ENCODE assay signal across 10 cellular contexts in the genomic region with DNA sequence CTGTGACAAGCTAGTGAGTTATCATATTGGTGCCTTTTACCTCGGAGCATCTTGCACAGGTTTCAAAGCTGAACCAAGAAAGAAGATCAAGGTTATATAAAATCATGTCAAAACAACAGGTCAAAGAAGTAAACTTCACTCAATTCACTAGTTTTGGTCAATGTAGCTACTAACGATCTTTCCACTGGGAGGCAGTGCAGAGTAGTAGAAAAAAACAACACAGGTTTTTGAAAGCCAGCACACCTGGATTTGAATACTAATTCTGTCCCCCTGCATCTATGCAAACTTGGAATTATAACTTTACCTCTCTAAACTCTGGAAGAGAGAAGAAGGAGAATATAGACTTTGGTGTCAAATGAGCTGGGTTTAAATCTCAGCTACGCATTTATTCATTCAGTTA.
DNase-seq lines count a peak whose midpoint lies in the region; ATAC-seq and TF ChIP-seq lines count a peak whose summit lies in the region.
"Had no signal": no experiment of that assay in that cellular context is flagged by ENCODE, and none has a peak within 500 bp of the region (broad histone marks: within the 10 kb centered on the region; RNA-seq: fewer than 3 reads in every experiment).

No MANE protein-coding gene starts in this region.

- TF ChIP-seq CTCF in GM12864 (IDR thresholded peaks at IDR 0.05; ENCODE audit: low read depth, low read length, missing control alignments) (peak; percentile 43), hepatocyte (IDR thresholded peaks at IDR 0.05; ENCODE audit: poor library complexity) (peak; percentile 46)

- H3K9me2 ChIP-seq in hepatocyte (replicated peaks; ENCODE audit: insufficient read depth) = no peaks in the 10 kb centered on the region

- no peak overlapping the region for H3K4me3 Mint-ChIP-seq in activated T-helper 2 cell treated with anti-CD3 and anti-CD28 coated beads, Interferon-gamma antibody, Interleukin-2, Interleukin-4, amounts not matched to agents 10 μg/mL and 5 μg/mL and 100 μg/mL, durations not matched to agents 14 hours and 24 hours and 36 hours (ENCODE audit: low read depth)
- H3K4me3 Mint-ChIP-seq: activated naive CD8-positive, alpha-beta T cell had no signal

- no peak overlapping the region for H3K4me2 ChIP-seq in hepatocyte

- WGBS in hepatocyte (ENCODE audit: low lambda C conversion rate, missing lambda C conversion rate) = 51% methylated on average over 3 of the region's 3 CpGs

- no peak overlapping the region for H2AFZ ChIP-seq in hepatocyte

- no peaks in the 10 kb centered on the region for H3K36me3 ChIP-seq in hepatocyte (replicated peaks; ENCODE audit: insufficient read depth, low read depth)
- H3K36me3 ChIP-seq: SJSA1 had no signal

- no peaks in the 10 kb centered on the region for H3K9me3 Mint-ChIP-seq in activated T-helper 2 cell treated with anti-CD3 and anti-CD28 coated beads, Interferon-gamma antibody, Interleukin-2, Interleukin-4, amounts not matched to agents 10 μg/mL and 5 μg/mL and 100 μg/mL, durations not matched to agents 14 hours and 24 hours and 36 hours

- no peak overlapping the region for H3K27ac ChIP-seq in hepatocyte
- H3K27ac ChIP-seq: SJSA1 had no signal

- H3K79me2 ChIP-seq in hepatocyte = no peaks in the 10 kb centered on the region

- ATAC-seq in GM18873 (IDR thresholded peaks at IDR 0.05; ENCODE audit: low FRiP score, unreplicated experiment) = no peak

- no peaks in the 10 kb centered on the region for H4K20me1 ChIP-seq in hepatocyte (ENCODE audit: insufficient read depth, poor library complexity, severe bottlenecking)

- no peaks in the 10 kb centered on the region for H3K4me1 ChIP-seq in hepatocyte (ENCODE audit: insufficient read depth)
- H3K4me1 ChIP-seq: SJSA1 had no signal

- no peaks in the 10 kb centered on the region for H3K27me3 Mint-ChIP-seq in activated T-helper 2 cell treated with anti-CD3 and anti-CD28 coated beads, Interferon-gamma antibody, Interleukin-2, Interleukin-4, amounts not matched to agents 10 μg/mL and 5 μg/mL and 100 μg/mL, durations not matched to agents 14 hours and 24 hours and 36 hours (ENCODE audit: low read depth)
- H3K27me3 Mint-ChIP-seq: activated naive CD8-positive, alpha-beta T cell had no signal

- no peaks in the 10 kb centered on the region for H3K4me1 Mint-ChIP-seq in activated T-helper 2 cell treated with anti-CD3 and anti-CD28 coated beads, Interferon-gamma antibody, Interleukin-2, Interleukin-4, amounts not matched to agents 10 μg/mL and 5 μg/mL and 100 μg/mL, durations not matched to agents 14 hours and 24 hours and 36 hours (ENCODE audit: low read depth)

- H3K27me3 ChIP-seq in hepatocyte = no peaks in the 10 kb centered on the region
- H3K27me3 ChIP-seq: SJSA1 had no signal

- no peaks in the 10 kb centered on the region for H3K9me3 ChIP-seq in hepatocyte (ENCODE audit: low read depth)
- H3K9me3 ChIP-seq: SJSA1 had no signal

- intact Hi-C loops in activated T-helper 2 cell treated with anti-CD3 and anti-CD28 coated beads, Interferon-gamma antibody, Interleukin-2, Interleukin-4, amounts not matched to agents 10 μg/mL and 5 μg/mL and 100 μg/mL, durations not matched to agents 14 hours and 24 hours and 36 hours (cut with micrococcal nuclease) = no loop called here

- H3K4me3 ChIP-seq in GM12864 (ENCODE audit: low read depth, low read length) = no peak overlapping the region
- H3K4me3 ChIP-seq in hepatocyte = no peak overlapping the region
- H3K4me3 ChIP-seq: SJSA1 had no signal

- in situ Hi-C loops in ACHN (cut with HindIII; ENCODE audit: low pct_ligation_motif_present, low pct_unique_long_range_greater_than_20kb, low sequenced_read_pairs) = no loop called here

- no peaks in the 10 kb centered on the region for H3K36me3 Mint-ChIP-seq in activated T-helper 2 cell treated with anti-CD3 and anti-CD28 coated beads, Interferon-gamma antibody, Interleukin-2, Interleukin-4, amounts not matched to agents 10 μg/mL and 5 μg/mL and 100 μg/mL, durations not matched to agents 14 hours and 24 hours and 36 hours (ENCODE audit: low read depth)
- H3K36me3 Mint-ChIP-seq: activated naive CD8-positive, alpha-beta T cell had no signal

- DNase-seq in ACHN (peak; percentile 1), GM12864 (ENCODE audit: low read depth) (no peak), OCI-M1 (lab: John Stamatoyannopoulos, UW) (peak; percentile 43), hepatocyte (ENCODE audit: low spot score) (peak; percentile 7), HK-2 (ENCODE audit: unreplicated experiment) (no peak)
- DNase-seq in activated T-helper 2 cell treated with anti-CD3 and anti-CD28 coated beads, Interferon-gamma antibody, Interleukin-2, Interleukin-4, amounts not matched to agents 10 μg/mL and 5 μg/mL and 100 μg/mL, durations not matched to agents 14 hours and 24 hours and 36 hours (ENCODE audit: low spot score) = no peak
- DNase-seq in activated CD8-positive, alpha-beta memory T cell treated with anti-CD3 and anti-CD28 coated beads, Interleukin-2, amount 50 U/mL, for 48 hours = no peak

- no peak overlapping the region for H3K27ac Mint-ChIP-seq in activated T-helper 2 cell treated with anti-CD3 and anti-CD28 coated beads, Interferon-gamma antibody, Interleukin-2, Interleukin-4, amounts not matched to agents 10 μg/mL and 5 μg/mL and 100 μg/mL, durations not matched to agents 14 hours and 24 hours and 36 hours
- H3K27ac Mint-ChIP-seq: activated naive CD8-positive, alpha-beta T cell had no signal

Comparison
In these comparisons a context has a peak if more than half of its experiments do, and no peak if none do; other contexts are left out.
1. DNase-seq: peak in ACHN (single experiment), OCI-M1 (single experiment) and hepatocyte (single experiment); none in GM12864 (single experiment), activated T-helper 2 cell treated with anti-CD3 and anti-CD28 coated beads, Interferon-gamma antibody, Interleukin-2, Interleukin-4, amounts not matched to agents 10 μg/mL and 5 μg/mL and 100 μg/mL, durations not matched to agents 14 hours and 24 hours and 36 hours (single experiment), HK-2 (single experiment) and activated CD8-positive, alpha-beta memory T cell treated with anti-CD3 and anti-CD28 coated beads, Interleukin-2, amount 50 U/mL, for 48 hours (single experiment).